ENCODE assay signal across 8 cellular contexts in the genomic region with DNA sequence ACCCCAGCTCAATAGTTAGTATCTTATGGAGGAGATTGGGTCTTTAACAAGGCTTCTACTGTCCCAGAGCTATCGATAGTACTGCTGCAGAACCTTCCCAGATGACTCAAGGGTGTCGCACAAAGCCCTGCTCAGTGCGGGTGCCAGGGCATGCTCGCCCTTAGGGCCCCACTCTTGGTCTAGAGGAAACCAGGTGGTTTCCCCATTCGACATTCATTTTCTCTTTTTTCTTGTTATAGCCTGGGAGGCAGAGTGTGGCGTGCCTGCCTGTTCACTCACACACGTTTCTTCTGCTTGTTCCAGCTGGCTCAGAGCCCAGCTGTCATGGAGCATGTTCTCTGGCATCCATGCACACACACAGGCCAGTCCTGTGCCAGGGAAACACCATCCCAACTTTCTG.
DNase-seq lines count a peak whose midpoint lies in the region; TF ChIP-seq lines count a peak whose summit lies in the region.

No MANE protein-coding gene starts in this region.

- DNase-seq in Daoy (ENCODE audit: low read depth) (peak; percentile 9), GM20000 (ENCODE audit: low spot score) (peak; percentile 32), M059J (ENCODE audit: low read depth) (peak; percentile 66), epithelial cell of esophagus (ENCODE audit: low read depth) (peak; percentile 95), COR-L47 (lab: John Stamatoyannopoulos, UW) (no peak), colonic mucosa (no peak), HK-2 (ENCODE audit: unreplicated experiment) (no peak), NCI-H748 treated with DMSO at 0.1 percent for 48 hours (lab: John Stamatoyannopoulos, UW) (no peak)

- no peaks in the 10 kb centered on the region for H3K27me3 ChIP-seq in colonic mucosa

- intact Hi-C loops in colonic mucosa (cut with DNase I) = no loop called here

- H3K4me1 ChIP-seq in colonic mucosa = no peaks in the 10 kb centered on the region

- no peak overlapping the region for H3K4me3 ChIP-seq in epithelial cell of esophagus (ENCODE audit: low read length)
- H3K4me3 ChIP-seq in colonic mucosa = no peak overlapping the region

- TF ChIP-seq CTCF in GM20000 (IDR thresholded peaks at IDR 0.05; ENCODE audit: extremely low read depth, missing control alignments) (no peak), epithelial cell of esophagus (IDR thresholded peaks at IDR 0.05; ENCODE audit: insufficient read depth, low read depth, low read length, missing control alignments) (no peak), colonic mucosa (IDR thresholded peaks at IDR 0.05) (no peak)

- H3K36me3 ChIP-seq in colonic mucosa = no peaks in the 10 kb centered on the region

- no peak overlapping the region for H3K9ac ChIP-seq in colonic mucosa (ENCODE audit: low read depth in 2 of 2, low read length in 2 of 2)

- H3K9me3 ChIP-seq in colonic mucosa = no peaks in the 10 kb centered on the region

- no peak overlapping the region for H3K27ac ChIP-seq in colonic mucosa

Comparison
In these comparisons a context has a peak if more than half of its experiments do, and no peak if none do; other contexts are left out.
1. DNase-seq: peak in Daoy (single experiment), GM20000 (single experiment), M059J (single experiment) and epithelial cell of esophagus (single experiment); none in COR-L47 (single experiment), colonic mucosa (single experiment), HK-2 (single experiment) and NCI-H748 treated with DMSO at 0.1 percent for 48 hours (single experiment).